In genomic region chr20:32110173-32110704, GRCh38 we compare ENCODE assay signal across 9 cellular contexts. TPM values are rescaled to one million over a fixed set of nuclear protein-coding genes. Genes with fewer than 3 reads are reported as not detected.
A peak's percentile ranks its signal among the peaks of the same experiment; 100 is the strongest.
DNase-seq lines count a peak whose midpoint lies in the region; ATAC-seq and TF ChIP-seq lines count a peak whose summit lies in the region.
"Had no signal": no experiment of that assay in that cellular context is flagged by ENCODE, and none has a peak within 500 bp of the region (broad histone marks: within the 10 kb centered on the region; RNA-seq: fewer than 3 reads in every experiment).

No MANE protein-coding gene starts in this region.

- H3K9ac ChIP-seq in GM23248 (peak overlapping the region; percentile 97), OCI-LY1 (ENCODE audit: low read length) (peak overlapping the region; percentile 83), endodermal cell (ENCODE audit: extremely low read depth, low read length, poor library complexity, severe bottlenecking) (peak overlapping the region; percentile 98)

- H2AFZ ChIP-seq in GM23248 (peak overlapping the region; percentile 88), OCI-LY1 (ENCODE audit: low read length) (no peak overlapping the region)

- in situ Hi-C loops in GM23248 (cut with MboI) = no loop called here

- H3K27ac Mint-ChIP-seq in endodermal cell (peak overlapping the region; percentile 100), osteocyte (ENCODE audit: unreplicated experiment) (peak overlapping the region; percentile 100)

- H3K4me1 Mint-ChIP-seq in endodermal cell (peaks cover 16% of the 10 kb centered on the region), osteocyte (ENCODE audit: unreplicated experiment) (peaks cover 24% of the 10 kb centered on the region)

- H3K27me3 ChIP-seq in GM23248 (replicated peaks; ENCODE audit: insufficient read depth) (0 out of 2 replicates have a peak, but pooled peaks cover 4% of the 10 kb centered on the region), OCI-LY1 (ENCODE audit: insufficient read depth, low read length) (no peaks in the 10 kb centered on the region), endodermal cell (ENCODE audit: control insufficient read depth, insufficient read depth, low read length, poor library complexity, severe bottlenecking) (no peaks in the 10 kb centered on the region)

- TF ChIP-seq CTCF in OCI-LY1 (IDR thresholded peaks at IDR 0.05; ENCODE audit: low read length) (no peak), endodermal cell (conservative IDR thresholded peaks at IDR 0.05) (no peak), osteocyte (IDR thresholded peaks at IDR 0.05) (no peak)

- H3K4me3 Mint-ChIP-seq in endodermal cell (peak overlapping the region; percentile 98), osteocyte (ENCODE audit: unreplicated experiment) (peak overlapping the region; percentile 100)

- 2% methylated on average over 8 of the region's 8 CpGs for WGBS in GM23248 (ENCODE audit: low coverage in 1 of 2, low lambda C conversion rate in 2 of 2, missing lambda C conversion rate in 2 of 2), 2 experiments
- 0 to 5% methylated on average over 3 to 7 of the region's 8 CpGs for WGBS in endodermal cell (ENCODE audit: insufficient coverage in 1 of 2, insufficient read length in 1 of 2), 2 experiments

- H3K4me2 ChIP-seq in GM23248 (ENCODE audit: unreplicated experiment) (peak overlapping the region; percentile 99), OCI-LY1 (ENCODE audit: low read length) (peak overlapping the region; percentile 90)

- DNase-seq in GM23248 (no peak), endodermal cell (no peak), osteocyte (ENCODE audit: extremely low spot score, unreplicated experiment) (no peak), T1000 (lab: John Stamatoyannopoulos, UW) (no peak), NCI-H1694 (lab: John Stamatoyannopoulos, UW) (no peak)

- H3K9me3 ChIP-seq in GM23248 (ENCODE audit: low read depth) (no peaks in the 10 kb centered on the region), OCI-LY1 (ENCODE audit: low read length) (no peaks in the 10 kb centered on the region), endodermal cell (ENCODE audit: control insufficient read depth, low read length) (no peaks in the 10 kb centered on the region)

- ATAC-seq in HG02678 (IDR thresholded peaks at IDR 0.05; ENCODE audit: unreplicated experiment) (no peak), GM18502 (IDR thresholded peaks at IDR 0.05; ENCODE audit: poor library complexity, unreplicated experiment) (no peak)

- H3K79me2 ChIP-seq in GM23248 (ENCODE audit: insufficient read depth) = peaks cover 56% of the 10 kb centered on the region
- peaks cover 50% of the 10 kb centered on the region for H3K79me2 ChIP-seq in OCI-LY1 (ENCODE audit: insufficient read depth, low read length)

- H3K36me3 ChIP-seq in GM23248 (ENCODE audit: low read depth) (no peaks in the 10 kb centered on the region), OCI-LY1 (ENCODE audit: insufficient read depth, low read length) (no peaks in the 10 kb centered on the region), endodermal cell (ENCODE audit: control insufficient read depth, insufficient read depth, low read length) (no peaks in the 10 kb centered on the region)

- no peaks in the 10 kb centered on the region for H3K9me2 ChIP-seq in GM23248 (ENCODE audit: insufficient read depth)
- no peaks in the 10 kb centered on the region for H3K9me2 ChIP-seq in OCI-LY1 (ENCODE audit: low read depth, low read length)

- H3K9me3 Mint-ChIP-seq in endodermal cell = no peaks in the 10 kb centered on the region
- no peaks in the 10 kb centered on the region for H3K9me3 Mint-ChIP-seq in osteocyte (ENCODE audit: unreplicated experiment)

- H4K20me1 ChIP-seq in GM23248 (ENCODE audit: insufficient read depth) (0 out of 2 replicates have a peak, but pooled peaks cover 4% of the 10 kb centered on the region), OCI-LY1 (ENCODE audit: insufficient read depth, low read length) (no peaks in the 10 kb centered on the region)

- H3K4me3 ChIP-seq in GM23248 = peak overlapping the region; percentile 92
- H3K4me3 ChIP-seq in OCI-LY1 (ENCODE audit: low read depth, low read length, poor library complexity, severe bottlenecking) = peak overlapping the region; percentile 80
- H3K4me3 ChIP-seq in endodermal cell (ENCODE audit: low read length) = peak overlapping the region; percentile 93

- H3K36me3 Mint-ChIP-seq in endodermal cell (ENCODE audit: low read depth) (peaks cover 10% of the 10 kb centered on the region), osteocyte (ENCODE audit: unreplicated experiment) (no peaks in the 10 kb centered on the region)

- H3K4me1 ChIP-seq in GM23248 (ENCODE audit: insufficient read depth) = peaks cover 13% of the 10 kb centered on the region
- H3K4me1 ChIP-seq in OCI-LY1 (ENCODE audit: insufficient read depth, low read length, severe bottlenecking) = peaks cover 15% of the 10 kb centered on the region
- H3K4me1 ChIP-seq in endodermal cell (ENCODE audit: control insufficient read depth, insufficient read depth, low read length) = peaks cover 8% of the 10 kb centered on the region

- H3K27me3 Mint-ChIP-seq in endodermal cell (ENCODE audit: insufficient read depth) = peaks cover 2% of the 10 kb centered on the region
- peaks cover 8% of the 10 kb centered on the region for H3K27me3 Mint-ChIP-seq in osteocyte (ENCODE audit: unreplicated experiment)

- H3K27ac ChIP-seq in GM23248 (peak overlapping the region; percentile 95), OCI-LY1 (ENCODE audit: low read depth, low read length, poor library complexity, severe bottlenecking) (peak overlapping the region; percentile 75), endodermal cell (ENCODE audit: low read depth, low read length) (no peak overlapping the region)

- H3F3A ChIP-seq in GM23248 (ENCODE audit: insufficient read depth) = no peaks in the 10 kb centered on the region
- no peaks in the 10 kb centered on the region for H3F3A ChIP-seq in OCI-LY1 (ENCODE audit: insufficient read depth, low read length)

RNA-seq across cellular contexts. Expression of gene TM9SF4, which starts 0.7 kb away (rescaled TPM):
- 40.3 and 41.3 TPM in 2 replicates for total RNA-seq in GM23248 (2014; rRNA removed; shearing (Covaris generic))
- 35.2 and 38.6 TPM in 2 replicates for polyA plus RNA-seq in GM23248 (2016; fragmentation: Nextera tagmentation; extraction: Ambion mirVana)
- total RNA-seq in endodermal cell (10 to 100 TPM; 77.2 to 84.8 TPM), osteocyte (64.4 and 67.3 TPM in 2 replicates)
- 46.0 TPM for polyA plus RNA-seq in endodermal cell (2013, experiment 1 of 2)
- 44.3 TPM for polyA plus RNA-seq in endodermal cell (2013, experiment 2 of 2)

RNA-seq across cellular contexts. Expression of gene HCK, which starts 58.2 kb away (rescaled TPM):
- not detected in 2 replicates for total RNA-seq in GM23248 (2014; rRNA removed; shearing (Covaris generic))
- polyA plus RNA-seq in GM23248 (2016; fragmentation: Nextera tagmentation; extraction: Ambion mirVana) = not detected in 2 replicates
- under 1 TPM; 0.24 to 0.40 TPM for total RNA-seq in endodermal cell
- 0.18 TPM for polyA plus RNA-seq in endodermal cell (2013, experiment 1 of 2)
- 0.12 TPM for polyA plus RNA-seq in endodermal cell (2013, experiment 2 of 2)
- total RNA-seq in osteocyte = not detected in 2 replicates
- total RNA-seq: activated CD8-positive, alpha-beta memory T cell treated with anti-CD3 and anti-CD28 coated beads for 36 hours had no signal
